In genomic region chr9:36956908-36957307, GRCh38 we compare ENCODE assay signal across 1 cellular context.
TF ChIP-seq lines count a peak whose summit lies in the region.

No MANE protein-coding gene starts in this region.

TF ChIP-seq in GM23338, 12 proteins besides CTCF, POLR2A, EP300 and RAD21 (continued from another document):
- TF ChIP-seq ZNF462 (CRISPR knock-in tag; IDR thresholded peaks at IDR 0.05) (no peak), EZH2 (IDR thresholded peaks at IDR 0.05; ENCODE audit: low read depth, unreplicated experiment) (no peak), CREB1 (CRISPR knock-in tag; IDR thresholded peaks at IDR 0.05; ENCODE audit: low read depth) (no peak), JUNB (IDR thresholded peaks at IDR 0.05; ENCODE audit: unreplicated experiment) (no peak)
